1 cellular context compared by ENCODE assay signal in the genomic region with DNA sequence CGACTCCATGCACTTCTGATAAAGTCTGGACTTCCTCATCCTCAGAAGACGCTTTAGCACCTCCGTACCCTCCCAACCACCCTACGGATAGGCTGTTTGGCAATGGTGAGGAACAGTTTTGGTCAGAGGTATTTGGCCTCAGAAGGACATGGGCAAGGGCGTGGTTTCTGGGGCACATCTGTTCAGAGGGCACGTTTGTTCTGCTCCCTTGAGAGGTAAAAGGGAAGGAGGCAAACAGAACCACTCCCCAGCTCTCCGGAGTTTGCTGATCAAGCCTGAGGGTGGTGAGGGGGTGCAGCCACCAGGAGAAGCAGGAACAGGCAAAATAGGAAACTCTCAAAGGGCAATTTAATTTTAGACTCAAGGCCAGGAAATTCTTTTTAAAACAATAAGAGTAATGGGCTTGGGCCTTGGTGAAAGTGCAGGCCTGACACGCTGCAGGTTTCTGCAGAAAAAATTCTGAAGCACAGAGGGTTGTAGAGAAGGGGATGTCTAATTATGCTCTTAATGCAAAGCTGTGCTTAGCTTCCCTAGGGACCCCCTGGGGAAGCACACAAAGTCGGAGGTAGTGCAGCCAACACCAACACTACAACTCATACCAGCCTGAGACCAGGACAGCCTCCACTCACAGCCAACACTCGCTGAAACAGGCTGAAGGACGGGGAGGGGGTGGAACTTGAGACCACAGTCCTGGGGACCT.
TF ChIP-seq lines count a peak whose summit lies in the region.

No MANE protein-coding gene starts in this region.

TF ChIP-seq in WTC11, 78 proteins besides CTCF, POLR2A, EP300 and RAD21 (continued from another document):
- TF ChIP-seq, protein P1, sequence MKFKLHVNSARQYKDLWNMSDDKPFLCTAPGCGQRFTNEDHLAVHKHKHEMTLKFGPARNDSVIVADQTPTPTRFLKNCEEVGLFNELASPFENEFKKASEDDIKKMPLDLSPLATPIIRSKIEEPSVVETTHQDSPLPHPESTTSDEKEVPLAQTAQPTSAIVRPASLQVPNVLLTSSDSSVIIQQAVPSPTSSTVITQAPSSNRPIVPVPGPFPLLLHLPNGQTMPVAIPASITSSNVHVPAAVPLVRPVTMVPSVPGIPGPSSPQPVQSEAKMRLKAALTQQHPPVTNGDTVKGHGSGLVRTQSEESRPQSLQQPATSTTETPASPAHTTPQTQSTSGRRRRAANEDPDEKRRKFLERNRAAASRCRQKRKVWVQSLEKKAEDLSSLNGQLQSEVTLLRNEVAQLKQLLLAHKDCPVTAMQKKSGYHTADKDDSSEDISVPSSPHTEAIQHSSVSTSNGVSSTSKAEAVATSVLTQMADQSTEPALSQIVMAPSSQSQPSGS (CRISPR knock-in tag; IDR thresholded peaks at IDR 0.05; ENCODE audit: borderline replicate concordance, low read depth), result no peak
- TF ChIP-seq ZNF232 (CRISPR knock-in tag; IDR thresholded peaks at IDR 0.05), result no peak
- no peak for TF ChIP-seq TCF7 (CRISPR knock-in tag; IDR thresholded peaks at IDR 0.05; ENCODE audit: low read depth)
- no peak for TF ChIP-seq ELF4 (CRISPR knock-in tag; IDR thresholded peaks at IDR 0.05; ENCODE audit: low read depth)
- TF ChIP-seq, protein P2, sequence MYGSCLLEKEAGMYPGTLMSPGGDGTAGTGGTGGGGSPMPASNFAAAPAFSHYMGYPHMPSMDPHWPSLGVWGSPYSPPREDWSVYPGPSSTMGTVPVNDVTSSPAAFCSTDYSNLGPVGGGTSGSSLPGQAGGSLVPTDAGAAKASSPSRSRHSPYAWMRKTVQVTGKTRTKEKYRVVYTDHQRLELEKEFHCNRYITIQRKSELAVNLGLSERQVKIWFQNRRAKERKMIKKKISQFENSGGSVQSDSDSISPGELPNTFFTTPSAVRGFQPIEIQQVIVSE (CRISPR knock-in tag; IDR thresholded peaks at IDR 0.05; ENCODE audit: borderline replicate concordance), result no peak
- TF ChIP-seq, protein P3, sequence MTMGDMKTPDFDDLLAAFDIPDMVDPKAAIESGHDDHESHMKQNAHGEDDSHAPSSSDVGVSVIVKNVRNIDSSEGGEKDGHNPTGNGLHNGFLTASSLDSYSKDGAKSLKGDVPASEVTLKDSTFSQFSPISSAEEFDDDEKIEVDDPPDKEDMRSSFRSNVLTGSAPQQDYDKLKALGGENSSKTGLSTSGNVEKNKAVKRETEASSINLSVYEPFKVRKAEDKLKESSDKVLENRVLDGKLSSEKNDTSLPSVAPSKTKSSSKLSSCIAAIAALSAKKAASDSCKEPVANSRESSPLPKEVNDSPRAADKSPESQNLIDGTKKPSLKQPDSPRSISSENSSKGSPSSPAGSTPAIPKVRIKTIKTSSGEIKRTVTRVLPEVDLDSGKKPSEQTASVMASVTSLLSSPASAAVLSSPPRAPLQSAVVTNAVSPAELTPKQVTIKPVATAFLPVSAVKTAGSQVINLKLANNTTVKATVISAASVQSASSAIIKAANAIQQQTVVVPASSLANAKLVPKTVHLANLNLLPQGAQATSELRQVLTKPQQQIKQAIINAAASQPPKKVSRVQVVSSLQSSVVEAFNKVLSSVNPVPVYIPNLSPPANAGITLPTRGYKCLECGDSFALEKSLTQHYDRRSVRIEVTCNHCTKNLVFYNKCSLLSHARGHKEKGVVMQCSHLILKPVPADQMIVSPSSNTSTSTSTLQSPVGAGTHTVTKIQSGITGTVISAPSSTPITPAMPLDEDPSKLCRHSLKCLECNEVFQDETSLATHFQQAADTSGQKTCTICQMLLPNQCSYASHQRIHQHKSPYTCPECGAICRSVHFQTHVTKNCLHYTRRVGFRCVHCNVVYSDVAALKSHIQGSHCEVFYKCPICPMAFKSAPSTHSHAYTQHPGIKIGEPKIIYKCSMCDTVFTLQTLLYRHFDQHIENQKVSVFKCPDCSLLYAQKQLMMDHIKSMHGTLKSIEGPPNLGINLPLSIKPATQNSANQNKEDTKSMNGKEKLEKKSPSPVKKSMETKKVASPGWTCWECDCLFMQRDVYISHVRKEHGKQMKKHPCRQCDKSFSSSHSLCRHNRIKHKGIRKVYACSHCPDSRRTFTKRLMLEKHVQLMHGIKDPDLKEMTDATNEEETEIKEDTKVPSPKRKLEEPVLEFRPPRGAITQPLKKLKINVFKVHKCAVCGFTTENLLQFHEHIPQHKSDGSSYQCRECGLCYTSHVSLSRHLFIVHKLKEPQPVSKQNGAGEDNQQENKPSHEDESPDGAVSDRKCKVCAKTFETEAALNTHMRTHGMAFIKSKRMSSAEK (CRISPR knock-in tag; IDR thresholded peaks at IDR 0.05; ENCODE audit: borderline replicate concordance), result no peak
- no peak for TF ChIP-seq FOXK1 (CRISPR knock-in tag; IDR thresholded peaks at IDR 0.05)
- TF ChIP-seq, protein P4, sequence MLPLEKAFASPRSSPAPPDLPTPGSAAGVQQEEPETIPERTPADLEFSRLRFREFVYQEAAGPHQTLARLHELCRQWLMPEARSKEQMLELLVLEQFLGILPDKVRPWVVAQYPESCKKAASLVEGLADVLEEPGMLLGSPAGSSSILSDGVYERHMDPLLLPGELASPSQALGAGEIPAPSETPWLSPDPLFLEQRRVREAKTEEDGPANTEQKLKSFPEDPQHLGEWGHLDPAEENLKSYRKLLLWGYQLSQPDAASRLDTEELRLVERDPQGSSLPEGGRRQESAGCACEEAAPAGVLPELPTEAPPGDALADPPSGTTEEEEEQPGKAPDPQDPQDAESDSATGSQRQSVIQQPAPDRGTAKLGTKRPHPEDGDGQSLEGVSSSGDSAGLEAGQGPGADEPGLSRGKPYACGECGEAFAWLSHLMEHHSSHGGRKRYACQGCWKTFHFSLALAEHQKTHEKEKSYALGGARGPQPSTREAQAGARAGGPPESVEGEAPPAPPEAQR (CRISPR knock-in tag; IDR thresholded peaks at IDR 0.05), result no peak
- TF ChIP-seq SP1 (CRISPR knock-in tag; conservative IDR thresholded peaks at IDR 0.05), result no peak
- no peak for TF ChIP-seq NFYB (CRISPR knock-in tag; conservative IDR thresholded peaks at IDR 0.05; ENCODE audit: low read depth)
